Comparison of ENCODE assay signal across 24 cellular contexts in the genomic region with DNA sequence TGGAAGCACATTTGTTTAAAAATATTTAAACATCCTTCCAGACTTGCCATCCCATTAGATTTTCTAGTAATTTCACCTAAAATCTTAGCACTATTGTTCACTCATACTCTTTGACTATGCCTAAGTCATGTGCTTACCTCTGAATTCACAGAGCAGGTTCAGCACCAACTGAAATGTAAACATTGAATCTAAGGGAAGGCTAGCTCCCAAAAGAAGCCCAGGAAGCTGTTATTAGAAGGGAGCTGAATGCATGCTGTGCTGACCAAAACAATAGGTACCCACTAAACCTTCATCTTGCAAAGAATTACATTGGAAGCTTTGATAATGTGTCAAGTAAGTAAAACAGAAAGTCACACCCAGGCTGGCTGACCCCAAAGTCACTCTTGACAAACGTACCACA.
"Had no signal": no experiment of that assay in that cellular context is flagged by ENCODE, and none has a peak within 500 bp of the region (broad histone marks: within the 10 kb centered on the region; RNA-seq: fewer than 3 reads in every experiment).

No MANE protein-coding gene starts in this region.

- H3K4me3 ChIP-seq: dorsolateral prefrontal cortex, lung, mucosa of descending colon, right atrium auricular region, smooth muscle cell, thyroid gland, vagina had no signal

- H3K27me3 Mint-ChIP-seq: memory B cell; naive B cell; natural killer cell treated with Interleukin-12 subunit alpha and Interleukin-12 subunit beta and Interleukin-15 and Interleukin-18, amount 100 ng/mL, for 72 hours; progenitor cell of endocrine pancreas; stimulated activated naive CD8-positive, alpha-beta T cell treated with anti-CD3 and anti-CD28 coated beads, Interleukin-15, amount 100 ng/mL, for 72 hours had no signal

- DNase-seq: dorsolateral prefrontal cortex; effector CD4-positive, alpha-beta T cell; head of caudate nucleus; mucosa of descending colon; naive B cell; stimulated activated CD4-positive, alpha-beta T cell treated with anti-CD3 and anti-CD28 coated beads, Interleukin-12 subunit alpha, Interleukin-12 subunit beta, amount 100 ng/mL, for 4 hours; stimulated activated CD4-positive, alpha-beta T cell treated with anti-CD3 and anti-CD28 coated beads, Interleukin-1b, Interleukin-23, amount 100 ng/mL, for 48 hours; stimulated activated CD4-positive, alpha-beta T cell treated with anti-CD3 and anti-CD28 coated beads, Interleukin-4, amount 100 ng/mL, for 1 hour; stimulated activated CD8-positive, alpha-beta memory T cell treated with anti-CD3 and anti-CD28 coated beads, Interleukin-4, amount 100 ng/mL, for 48 hours; stimulated activated naive CD4-positive, alpha-beta T cell; stimulated activated naive CD8-positive, alpha-beta T cell treated with anti-CD3 and anti-CD28 coated beads, Interleukin-15, amount 100 ng/mL, for 72 hours; thyroid gland; trophoblast cell had no signal

- H3K27ac ChIP-seq: parathyroid adenoma, right atrium auricular region, thyroid gland, vagina had no signal

- ATAC-seq: mucosa of descending colon; natural killer cell treated with Interleukin-12 subunit alpha and Interleukin-12 subunit beta and Interleukin-15 and Interleukin-18, amount 100 ng/mL, for 72 hours; sciatic nerve; stimulated activated naive CD8-positive, alpha-beta T cell treated with anti-CD3 and anti-CD28 coated beads, Interleukin-15, amount 100 ng/mL, for 72 hours had no signal

- H3K4me3 Mint-ChIP-seq: memory B cell; mesothelial cell of epicardium; naive B cell; natural killer cell treated with Interleukin-12 subunit alpha and Interleukin-12 subunit beta and Interleukin-15 and Interleukin-18, amount 100 ng/mL, for 72 hours; neural crest cell; stimulated activated naive CD8-positive, alpha-beta T cell treated with anti-CD3 and anti-CD28 coated beads, Interleukin-15, amount 100 ng/mL, for 72 hours had no signal

- H3K79me2 ChIP-seq: parathyroid adenoma had no signal

- H3K36me3 ChIP-seq: right atrium auricular region, thyroid gland, vagina had no signal

- H3K27me3 ChIP-seq: dorsolateral prefrontal cortex, right atrium auricular region, thyroid gland, vagina had no signal

- H3K4me2 ChIP-seq: smooth muscle cell had no signal

- H3K4me1 ChIP-seq: parathyroid adenoma, right atrium auricular region, thyroid gland, vagina had no signal

- H3K36me3 Mint-ChIP-seq: memory B cell, mesothelial cell of epicardium had no signal

- H3K4me1 Mint-ChIP-seq: memory B cell; mesothelial cell of epicardium; naive B cell; stimulated activated naive CD8-positive, alpha-beta T cell treated with anti-CD3 and anti-CD28 coated beads, Interleukin-15, amount 100 ng/mL, for 72 hours had no signal

- H3K9ac ChIP-seq: parathyroid adenoma had no signal

- H3K27ac Mint-ChIP-seq: memory B cell; mesothelial cell of epicardium; naive B cell; natural killer cell treated with Interleukin-12 subunit alpha and Interleukin-12 subunit beta and Interleukin-15 and Interleukin-18, amount 100 ng/mL, for 72 hours; progenitor cell of endocrine pancreas; stimulated activated naive CD8-positive, alpha-beta T cell treated with anti-CD3 and anti-CD28 coated beads, Interleukin-15, amount 100 ng/mL, for 72 hours had no signal
